18 cellular contexts compared by ENCODE assay signal in the genomic region with DNA sequence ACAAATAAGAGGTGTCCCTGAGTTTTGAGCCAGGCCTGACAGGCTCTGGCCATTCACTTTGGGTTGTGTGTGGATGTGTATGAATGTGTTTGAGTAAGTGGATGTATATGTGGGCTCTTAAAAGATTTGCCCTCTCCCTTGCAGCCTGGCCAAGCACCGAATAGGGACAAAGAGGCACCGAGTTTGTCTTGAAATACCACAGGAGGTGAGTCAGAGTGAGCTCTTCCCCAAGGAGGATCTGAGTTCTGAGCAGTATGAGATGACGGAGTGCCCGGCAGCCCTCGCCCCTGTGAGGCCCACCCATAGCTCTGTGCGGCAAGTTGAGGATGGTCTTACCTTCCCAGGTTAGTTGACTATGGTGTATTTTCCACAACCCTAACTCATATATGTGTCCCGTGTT. TPM values are rescaled to one million over a fixed set of nuclear protein-coding genes. Genes with fewer than 3 reads are reported as not detected.
A peak's percentile ranks its signal among the peaks of the same experiment; 100 is the strongest.
DNase-seq lines count a peak whose midpoint lies in the region; ATAC-seq and TF ChIP-seq lines count a peak whose summit lies in the region.
"Had no signal": no experiment of that assay in that cellular context is flagged by ENCODE, and none has a peak within 500 bp of the region (broad histone marks: within the 10 kb centered on the region; RNA-seq: fewer than 3 reads in every experiment).

No MANE protein-coding gene starts in this region.

- H3K9me3 Mint-ChIP-seq in nephron progenitor cell: no peaks in the 10 kb centered on the region
- H3K9me3 Mint-ChIP-seq in stimulated activated memory B cell treated with anti-CD40 and anti-IgM and Interleukin-4, amounts not matched to agents 10 μg/mL and 1 μg/mL and 100 μg/mL, for 72 hours: no peaks in the 10 kb centered on the region

- H3K4me3 ChIP-seq in IMR-90 (ENCODE audit: insufficient read depth, low read depth, low read length): no peak overlapping the region
- H3K4me3 ChIP-seq in choroid plexus epithelial cell (ENCODE audit: low read depth, low read length): no peak overlapping the region
- H3K4me3 ChIP-seq: BLaER1, body of pancreas, left ventricle myocardium inferior, skin epidermis, thyroid gland had no signal

- H2AFZ ChIP-seq in IMR-90 (replicated peaks; ENCODE audit: low read length, poor library complexity): peak overlapping the region; percentile 44

- intact Hi-C loops in IMR-90 (cut with micrococcal nuclease): no loop called here

- DNase-seq in Daoy (ENCODE audit: low read depth) (peak; percentile 7), IMR-90 (peak; percentile 54), choroid plexus epithelial cell (ENCODE audit: low read depth) (peak; percentile 42), nephron progenitor cell (no peak), iPS-NIHi7 (ENCODE audit: extremely low spot score) (no peak), SW 1271 (lab: John Stamatoyannopoulos, UW) (no peak)
- DNase-seq: activated gamma-delta T cell treated with Interleukin-2 at 50 U/mL for 16 hours, body of pancreas, DMS 273 treated with DMSO at 0.1 percent for 48 hours, left ventricle myocardium inferior, NCI-H1436, thyroid gland had no signal

- H3K4me1 ChIP-seq in IMR-90 (ENCODE audit: control insufficient read depth, insufficient read depth, low read length): peaks cover 3% of the 10 kb centered on the region
- H3K4me1 ChIP-seq: BLaER1, body of pancreas, thyroid gland had no signal

- WGBS in IMR-90 (ENCODE audit: extremely low coverage in 2 of 2, insufficient read length in 1 of 2), 2 experiments: 58% methylated on average over 2 of the region's 7 CpGs; no CpG with 5 or more reads in 1 of the 2 experiments

- H4K5ac ChIP-seq in IMR-90 (ENCODE audit: low read depth, low read length): no peak overlapping the region

- no peak overlapping the region for H2AK9ac ChIP-seq in IMR-90 (replicated peaks; ENCODE audit: low read depth, low read length, poor library complexity)

- no peak for TF ChIP-seq POLR2A in IMR-90 (IDR thresholded peaks at IDR 0.05; ENCODE audit: low read depth, low read length)

- H3K27me3 ChIP-seq in IMR-90 (ENCODE audit: control insufficient read depth, insufficient read depth, low read length): no peaks in the 10 kb centered on the region
- H3K27me3 ChIP-seq: BLaER1, body of pancreas, thyroid gland had no signal

- no peak overlapping the region for H4K8ac ChIP-seq in IMR-90 (ENCODE audit: low read depth in 2 of 2, low read length in 2 of 2)

- H3K4ac ChIP-seq in IMR-90 (ENCODE audit: low read depth, low read length): peak overlapping the region; percentile 40; the same call in 1 of the 2 replicates

- no peak for TF ChIP-seq CTCF in IMR-90 (conservative IDR thresholded peaks at IDR 0.05; ENCODE audit: low read depth, low read length)
- TF ChIP-seq CTCF in choroid plexus epithelial cell (conservative IDR thresholded peaks at IDR 0.05; ENCODE audit: low read depth, low read length): no peak
- TF ChIP-seq CTCF in nephron progenitor cell (IDR thresholded peaks at IDR 0.05): no peak

- TF ChIP-seq RAD21 in IMR-90 (IDR thresholded peaks at IDR 0.05; ENCODE audit: low read length): no peak

- peak overlapping the region; percentile 47 for H2BK5ac ChIP-seq in IMR-90 (ENCODE audit: low read depth, low read length, poor library complexity, severe bottlenecking)

- BruUV-seq in IMR-90 (replicated peaks; lab: Mats Ljungman, UMichigan): no TSS peak

- H3K4me1 Mint-ChIP-seq in nephron progenitor cell: peaks cover 15% of the 10 kb centered on the region
- H3K4me1 Mint-ChIP-seq in stimulated activated memory B cell treated with anti-CD40 and anti-IgM and Interleukin-4, amounts not matched to agents 10 μg/mL and 1 μg/mL and 100 μg/mL, for 72 hours: peaks cover 16% of the 10 kb centered on the region

- H3K27ac ChIP-seq in IMR-90 (ENCODE audit: insufficient read depth, low read length): no peak overlapping the region
- H3K27ac ChIP-seq: BLaER1, body of pancreas, HL-60, KMS-11, left ventricle myocardium inferior, skin epidermis, thyroid gland had no signal

- POLR2A ChIA-PET in IMR-90 (lab: Charles Lee; ENCODE audit: unreplicated experiment): no interaction called here

- no peak overlapping the region for H3K4me2 ChIP-seq in IMR-90 (ENCODE audit: low read depth, low read length)
- H3K4me2 ChIP-seq: BLaER1, KMS-11 had no signal

- CTCF ChIA-PET in IMR-90 (lab: Yijun Ruan, JAX): no interaction called here

- H2BK120ac ChIP-seq in IMR-90 (ENCODE audit: low read depth, low read length): no peak overlapping the region

- H3K56ac ChIP-seq in IMR-90 (ENCODE audit: extremely low read depth, insufficient read depth, low read length): 0 out of 2 replicates have a peak overlapping the region, but pooled peaks have one; percentile 10

- H3K18ac ChIP-seq in IMR-90 (ENCODE audit: low read depth, low read length): no peak overlapping the region

- H3K9ac ChIP-seq in IMR-90 (ENCODE audit: low read depth, low read length): no peak overlapping the region
- H3K9ac ChIP-seq: BLaER1, KMS-11 had no signal

- H3K27me3 Mint-ChIP-seq in nephron progenitor cell (ENCODE audit: low read depth, poor library complexity): no peaks in the 10 kb centered on the region
- H3K27me3 Mint-ChIP-seq in stimulated activated memory B cell treated with anti-CD40 and anti-IgM and Interleukin-4, amounts not matched to agents 10 μg/mL and 1 μg/mL and 100 μg/mL, for 72 hours: no peaks in the 10 kb centered on the region

- H3K14ac ChIP-seq in IMR-90 (replicated peaks; ENCODE audit: low read depth, low read length): no peak overlapping the region

- peaks cover 12% of the 10 kb centered on the region for H4K20me1 ChIP-seq in IMR-90 (ENCODE audit: insufficient read depth, low read length)

- H3K36me3 Mint-ChIP-seq in nephron progenitor cell (ENCODE audit: low read depth): peaks cover 89% of the 10 kb centered on the region
- peaks cover 80% of the 10 kb centered on the region for H3K36me3 Mint-ChIP-seq in stimulated activated memory B cell treated with anti-CD40 and anti-IgM and Interleukin-4, amounts not matched to agents 10 μg/mL and 1 μg/mL and 100 μg/mL, for 72 hours

- in situ Hi-C loops in IMR-90 (cut with MboI; ENCODE audit: low sequenced_read_pairs): no loop called here

- H3K36me3 ChIP-seq in IMR-90 (ENCODE audit: control insufficient read depth, insufficient read depth, low read length): peaks cover 73% of the 10 kb centered on the region

- ATAC-seq in IMR-90 (ENCODE audit: low read depth) (peak; percentile 61), HG03280 (IDR thresholded peaks at IDR 0.05; ENCODE audit: unreplicated experiment) (no peak)
- ATAC-seq in stimulated activated memory B cell treated with anti-CD40 and anti-IgM and Interleukin-4, amounts not matched to agents 10 μg/mL and 1 μg/mL and 100 μg/mL, for 72 hours: no peak
- ATAC-seq: body of pancreas had no signal

- no peak overlapping the region for H3K23ac ChIP-seq in IMR-90 (ENCODE audit: low read depth, low read length)

- no peak overlapping the region for H2BK15ac ChIP-seq in IMR-90 (ENCODE audit: low read depth, low read length)

- 0 out of 2 replicates have a peak overlapping the region, but pooled peaks have one; percentile 65 for H2AK5ac ChIP-seq in IMR-90 (ENCODE audit: low read depth, low read length)

- no peaks in the 10 kb centered on the region for H3K9me3 ChIP-seq in IMR-90 (ENCODE audit: control insufficient read depth, insufficient read depth, low read length)
- H3K9me3 ChIP-seq: BLaER1, body of pancreas, left ventricle myocardium inferior, thyroid gland had no signal

- peak overlapping the region; percentile 17 for H3K27ac Mint-ChIP-seq in nephron progenitor cell
- no peak overlapping the region for H3K27ac Mint-ChIP-seq in stimulated activated memory B cell treated with anti-CD40 and anti-IgM and Interleukin-4, amounts not matched to agents 10 μg/mL and 1 μg/mL and 100 μg/mL, for 72 hours

- dilution Hi-C loops in IMR-90 (cut with HindIII; ENCODE audit: low sequenced_read_pairs, unreplicated experiment): no loop called here

- H4K91ac ChIP-seq in IMR-90 (ENCODE audit: insufficient read depth, low read depth, low read length): no peak overlapping the region

- no peak overlapping the region for H3K4me3 Mint-ChIP-seq in nephron progenitor cell
- no peak overlapping the region for H3K4me3 Mint-ChIP-seq in stimulated activated memory B cell treated with anti-CD40 and anti-IgM and Interleukin-4, amounts not matched to agents 10 μg/mL and 1 μg/mL and 100 μg/mL, for 72 hours

- H3K9me1 ChIP-seq in IMR-90 (ENCODE audit: insufficient read depth, low read length): peaks cover 4% of the 10 kb centered on the region

- H2BK20ac ChIP-seq in IMR-90 (ENCODE audit: low read depth, low read length): no peak overlapping the region

- peaks cover 17 to 33% of the 10 kb centered on the region in 2 experiments; a peak in 3 of 4 replicates for H3K79me1 ChIP-seq in IMR-90 (ENCODE audit: low read depth in 1 of 2, low read length in 2 of 2)

TF ChIP-seq in IMR-90, 13 proteins besides CTCF, POLR2A, EP300 and RAD21 (continues in another document):
- TF ChIP-seq RCOR1 (IDR thresholded peaks at IDR 0.05; ENCODE audit: insufficient replicate concordance, low read length) (no peak), MAFK (IDR thresholded peaks at IDR 0.05; ENCODE audit: low read depth, low read length) (no peak), SMC3 (IDR thresholded peaks at IDR 0.05; ENCODE audit: low read depth, low read length) (no peak), BHLHE40 (IDR thresholded peaks at IDR 0.05; ENCODE audit: low read depth, low read length) (no peak), CHD1 (IDR thresholded peaks at IDR 0.05; ENCODE audit: low read depth, low read length) (no peak), MXI1 (IDR thresholded peaks at IDR 0.05; ENCODE audit: borderline replicate concordance, low read depth, low read length) (no peak)
- TF ChIP-seq, protein P1, sequence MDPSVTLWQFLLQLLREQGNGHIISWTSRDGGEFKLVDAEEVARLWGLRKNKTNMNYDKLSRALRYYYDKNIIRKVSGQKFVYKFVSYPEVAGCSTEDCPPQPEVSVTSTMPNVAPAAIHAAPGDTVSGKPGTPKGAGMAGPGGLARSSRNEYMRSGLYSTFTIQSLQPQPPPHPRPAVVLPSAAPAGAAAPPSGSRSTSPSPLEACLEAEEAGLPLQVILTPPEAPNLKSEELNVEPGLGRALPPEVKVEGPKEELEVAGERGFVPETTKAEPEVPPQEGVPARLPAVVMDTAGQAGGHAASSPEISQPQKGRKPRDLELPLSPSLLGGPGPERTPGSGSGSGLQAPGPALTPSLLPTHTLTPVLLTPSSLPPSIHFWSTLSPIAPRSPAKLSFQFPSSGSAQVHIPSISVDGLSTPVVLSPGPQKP (IDR thresholded peaks at IDR 0.05; ENCODE audit: borderline replicate concordance, low read depth, low read length): no peak

RNA-seq across cellular contexts. Expression of a gene that starts 19.0 kb away (rescaled TPM):
- 17.6 and 20.3 TPM in 2 replicates for total RNA-seq in Daoy (2014; rRNA removed; shearing (Covaris generic))
- total RNA-seq in IMR-90 (2012; rRNA removed): 41.1 and 47.3 TPM in 2 replicates
- polyA plus RNA-seq in IMR-90 (2012; rRNA removed): 21.1 and 23.8 TPM in 2 replicates
- polyA plus RNA-seq in IMR-90 (2012; cell fraction: cytosol; rRNA removed): 9.6 and 14.6 TPM in 2 replicates
- 13.8 and 34.2 TPM in 2 replicates for polyA plus RNA-seq in IMR-90 (2012; cell fraction: nucleus; rRNA removed; ENCODE audit: low replicate concordance)

RNA-seq across cellular contexts. Expression of a gene that starts 38.4 kb away (rescaled TPM):
- total RNA-seq in Daoy (2014; rRNA removed; shearing (Covaris generic)): 13.0 and 15.8 TPM in 2 replicates
- total RNA-seq in IMR-90 (2012; rRNA removed): 10.3 and 12.0 TPM in 2 replicates
- polyA plus RNA-seq in IMR-90 (2012; rRNA removed): 14.8 and 16.3 TPM in 2 replicates
- 17.5 and 28.5 TPM in 2 replicates for polyA plus RNA-seq in IMR-90 (2012; cell fraction: cytosol; rRNA removed)
- polyA plus RNA-seq in IMR-90 (2012; cell fraction: nucleus; rRNA removed; ENCODE audit: low replicate concordance): 25.8 and 30.3 TPM in 2 replicates

Comparison
In these comparisons a context has a peak if more than half of its experiments do, and no peak if none do; other contexts are left out.
1. DNase-seq: peak in Daoy (single experiment), IMR-90 (single experiment) and choroid plexus epithelial cell (single experiment); none in nephron progenitor cell (single experiment), iPS-NIHi7 (single experiment) and SW 1271 (0 of 2).